20 cellular contexts compared by ENCODE assay signal in genomic region chr2:178529194-178529593, GRCh38. TPM values are rescaled to one million over a fixed set of nuclear protein-coding genes. Genes with fewer than 3 reads are reported as not detected.
DNase-seq lines count a peak whose midpoint lies in the region; FAIRE-seq and TF ChIP-seq lines count a peak whose summit lies in the region.
"Had no signal": no experiment of that assay in that cellular context is flagged by ENCODE, and none has a peak within 500 bp of the region (broad histone marks: within the 10 kb centered on the region; RNA-seq: fewer than 3 reads in every experiment).

No MANE protein-coding gene starts in this region.

- DNase-seq in GM12865 (ENCODE audit: low read depth) (peak; percentile 17), endothelial cell of umbilical vein (ENCODE audit: low read depth, low spot score) (no peak), NCI-H1092 (lab: John Stamatoyannopoulos, UW) (no peak)
- DNase-seq in activated T-cell treated with anti-CD3 and anti-CD28 coated beads, Interleukin-2, amount 50 U/mL, for 48 hours: no peak
- DNase-seq in activated CD4-positive, alpha-beta T cell treated with anti-CD3 and anti-CD28 coated beads, Interleukin-2, amount 10 ng/mL, durations not matched to agents 7 days and 5 days: no peak
- DNase-seq in effector CD8-positive, alpha-beta T cell (lab: John Stamatoyannopoulos, UW): no peak
- DNase-seq: ACHN, DMS79 treated with DMSO at 0.1 percent for 48 hours, GOT3, KBM-7, NCI-H1048, NCI-H146, NCI-H2029 treated with DMSO at 0.1 percent for 48 hours, NCI-H2171, NCI-H526, PC-9 had no signal

- H3K9me3 Mint-ChIP-seq in IgD-negative memory B cell: no peaks in the 10 kb centered on the region
- H3K9me3 Mint-ChIP-seq in activated CD4-positive, alpha-beta T cell treated with anti-CD3 and anti-CD28 coated beads, Interleukin-2, amount 10 ng/mL, durations not matched to agents 7 days and 5 days: peaks cover 3% of the 10 kb centered on the region

- dilution Hi-C loops in endothelial cell of umbilical vein (cut with MboI; ENCODE audit: extremely low pct_ligation_motif_present, low sequenced_read_pairs): no loop called here

- POLR2A ChIA-PET in endothelial cell of umbilical vein (lab: Charles Lee): no interaction called here
- POLR2A ChIA-PET in activated CD4-positive, alpha-beta T cell treated with anti-CD3 and anti-CD28 coated beads, Interleukin-2, amount 10 ng/mL, durations not matched to agents 7 days and 5 days (lab: Charles Lee): no interaction called here

- no peak for TF ChIP-seq POLR2A in endothelial cell of umbilical vein (IDR thresholded peaks at IDR 0.05; ENCODE audit: low read depth, low read length)

- no TSS peak for BruUV-seq in endothelial cell of umbilical vein (replicated peaks; lab: Mats Ljungman, UMichigan)

- no peaks in the 10 kb centered on the region for H3K9me1 ChIP-seq in endothelial cell of umbilical vein (replicated peaks; ENCODE audit: control insufficient read depth, extremely low read depth, insufficient read depth, low read length)

- peak; percentile 37 for FAIRE-seq in endothelial cell of umbilical vein (lab: Jason Lieb, UNC)

- H3K4me1 ChIP-seq in endothelial cell of umbilical vein (ENCODE audit: control insufficient read depth, extremely low read depth, insufficient read depth, low read length): peaks cover 3% of the 10 kb centered on the region
- H3K4me1 ChIP-seq: SJSA1 had no signal

- H3K9ac ChIP-seq in endothelial cell of umbilical vein (replicated peaks; ENCODE audit: extremely low read depth, insufficient read depth, low read length): no peak overlapping the region

- peaks cover 24 to 34% (median 26%) of the 10 kb centered on the region in 3 donors for H3K4me1 Mint-ChIP-seq in IgD-negative memory B cell
- peaks cover 52% of the 10 kb centered on the region for H3K4me1 Mint-ChIP-seq in activated CD4-positive, alpha-beta T cell treated with anti-CD3 and anti-CD28 coated beads, Interleukin-2, amount 10 ng/mL, durations not matched to agents 7 days and 5 days

- H3K27me3 ChIP-seq in endothelial cell of umbilical vein (ENCODE audit: control insufficient read depth in 2 of 2, insufficient read depth in 2 of 2, low read length in 2 of 2): no peaks in the 10 kb centered on the region
- H3K27me3 ChIP-seq: SJSA1 had no signal

- H2AFZ ChIP-seq in endothelial cell of umbilical vein (ENCODE audit: low read depth, low read length): no peak overlapping the region
- H2AFZ ChIP-seq: PC-9 had no signal

- H3K27ac Mint-ChIP-seq in IgD-negative memory B cell: peak overlapping the region in 2 of 3 donors; percentile 16 to 72
- no peak overlapping the region for H3K27ac Mint-ChIP-seq in activated CD4-positive, alpha-beta T cell treated with anti-CD3 and anti-CD28 coated beads, Interleukin-2, amount 10 ng/mL, durations not matched to agents 7 days and 5 days

- TF ChIP-seq CTCF in GM12865 (IDR thresholded peaks at IDR 0.05; ENCODE audit: insufficient read depth, low read depth, low read length, missing control alignments) (no peak), endothelial cell of umbilical vein (IDR thresholded peaks at IDR 0.05; ENCODE audit: extremely low read depth in 1 of 2, insufficient read depth in 1 of 2, low read depth in 1 of 2, low read length in 2 of 2) (no peak)

- H3K27me3 Mint-ChIP-seq in IgD-negative memory B cell: no peaks in the 10 kb centered on the region
- H3K27me3 Mint-ChIP-seq in activated CD4-positive, alpha-beta T cell treated with anti-CD3 and anti-CD28 coated beads, Interleukin-2, amount 10 ng/mL, durations not matched to agents 7 days and 5 days: no peaks in the 10 kb centered on the region

- H3K4me3 ChIP-seq in GM12865 (ENCODE audit: low read depth, low read length) (no peak overlapping the region), endothelial cell of umbilical vein (replicated peaks in 1 of 3; ENCODE audit: insufficient read depth in 1 of 3, low read depth in 1 of 3, low read length in 3 of 3) (no peak overlapping the region)
- H3K4me3 ChIP-seq: PC-9, SJSA1 had no signal

- peaks cover 10% of the 10 kb centered on the region for H3K79me2 ChIP-seq in endothelial cell of umbilical vein (ENCODE audit: control insufficient read depth, insufficient read depth, low read length)

- no peak overlapping the region for H3K27ac ChIP-seq in endothelial cell of umbilical vein (ENCODE audit: insufficient read depth, low read depth, low read length)
- H3K27ac ChIP-seq: C4-2B, PC-9, RWPE1, SJSA1 had no signal

- H3K4me2 ChIP-seq in endothelial cell of umbilical vein (ENCODE audit: insufficient read depth, low read length): no peak overlapping the region
- H3K4me2 ChIP-seq: PC-9 had no signal

- H3K36me3 Mint-ChIP-seq in IgD-negative memory B cell: peaks cover 6% of the 10 kb centered on the region
- peaks cover 45% of the 10 kb centered on the region for H3K36me3 Mint-ChIP-seq in activated CD4-positive, alpha-beta T cell treated with anti-CD3 and anti-CD28 coated beads, Interleukin-2, amount 10 ng/mL, durations not matched to agents 7 days and 5 days (ENCODE audit: low read depth)

- intact Hi-C loops in endothelial cell of umbilical vein (cut with micrococcal nuclease): no loop called here

- H3K9me3 ChIP-seq in endothelial cell of umbilical vein (replicated peaks; ENCODE audit: control insufficient read depth, insufficient read depth, low read length): no peaks in the 10 kb centered on the region
- H3K9me3 ChIP-seq: SJSA1 had no signal

- H3K36me3 ChIP-seq in endothelial cell of umbilical vein (ENCODE audit: control insufficient read depth in 2 of 2, extremely low read depth in 1 of 2, insufficient read depth in 2 of 2, low read length in 2 of 2): peaks cover 0 to 2% of the 10 kb centered on the region in 2 experiments
- H3K36me3 ChIP-seq: SJSA1 had no signal

- CTCF ChIA-PET in endothelial cell of umbilical vein (lab: Charles Lee): no interaction called here
- CTCF ChIA-PET in activated CD4-positive, alpha-beta T cell treated with anti-CD3 and anti-CD28 coated beads, Interleukin-2, amount 10 ng/mL, durations not matched to agents 7 days and 5 days (lab: Charles Lee): interaction anchor here (1.0 kb wide), 1 partner anchor 115 kb away, joined by 3 read pairs; no protein-coding TSS in a partner anchor

- peak overlapping the region in 2 of 4 donors; percentile 13 to 45 for H3K4me3 Mint-ChIP-seq in IgD-negative memory B cell
- no peak overlapping the region for H3K4me3 Mint-ChIP-seq in activated CD4-positive, alpha-beta T cell treated with anti-CD3 and anti-CD28 coated beads, Interleukin-2, amount 10 ng/mL, durations not matched to agents 7 days and 5 days

- no peaks in the 10 kb centered on the region for H4K20me1 ChIP-seq in endothelial cell of umbilical vein (replicated peaks; ENCODE audit: control insufficient read depth, extremely low read depth, insufficient read depth, low read length)

TF ChIP-seq in endothelial cell of umbilical vein, 7 proteins besides CTCF, POLR2A, EP300 and RAD21:
- no peak for TF ChIP-seq POLR2AphosphoS5 (IDR thresholded peaks at IDR 0.05; ENCODE audit: insufficient read depth, low read depth, low read length)
- no peak for TF ChIP-seq GATA2 (IDR thresholded peaks at IDR 0.05; ENCODE audit: insufficient read depth, insufficient read length, low read depth, low read length)
- TF ChIP-seq MYC (IDR thresholded peaks at IDR 0.05; ENCODE audit: low read depth, low read length): no peak
- TF ChIP-seq EZH2 (IDR thresholded peaks at IDR 0.05; ENCODE audit: borderline replicate concordance, low read depth, low read length, severe bottlenecking): no peak
- no peak for TF ChIP-seq FOS (IDR thresholded peaks at IDR 0.05; ENCODE audit: borderline replicate concordance, insufficient read depth, low read length)
- no peak for TF ChIP-seq JUN (IDR thresholded peaks at IDR 0.05; ENCODE audit: borderline replicate concordance, insufficient read depth, insufficient read length, low read depth)
- TF ChIP-seq MAX (IDR thresholded peaks at IDR 0.05; ENCODE audit: insufficient read depth, insufficient read length): no peak

RNA-seq across cellular contexts. Expression of gene PLEKHA3, which starts 48.9 kb away (rescaled TPM):
- polyA plus RNA-seq in IgD-negative memory B cell (36.5 TPM), endothelial cell of umbilical vein (2.7 and 4.1 TPM in 2 replicates)
- 24.6 and 26.6 TPM in 2 replicates for total RNA-seq in endothelial cell of umbilical vein
- 8.2 and 9.5 TPM in 2 replicates for polyA plus RNA-seq in endothelial cell of umbilical vein (2011; cell fraction: cytosol; rRNA removed)
- polyA plus RNA-seq in endothelial cell of umbilical vein (2011; cell fraction: nucleus; rRNA removed): 5.2 and 10.8 TPM in 2 replicates
- polyA plus RNA-seq in endothelial cell of umbilical vein (2012): 11.3 and 15.2 TPM in 2 replicates
- 7.1 and 10.3 TPM in 2 replicates for polyA minus RNA-seq in endothelial cell of umbilical vein
- polyA minus RNA-seq in endothelial cell of umbilical vein (2011; cell fraction: cytosol; rRNA and poly(A)+ RNA removed): 3.6 TPM
- polyA minus RNA-seq in endothelial cell of umbilical vein (2011; cell fraction: nucleus; rRNA and poly(A)+ RNA removed): 7.2 and 9.5 TPM in 2 replicates
- 10 to 100 TPM; 21.4 to 24.7 TPM for total RNA-seq in activated CD4-positive, alpha-beta T cell treated with anti-CD3 and anti-CD28 coated beads, Interleukin-2, amount 10 ng/mL, durations not matched to agents 7 days and 5 days

RNA-seq across cellular contexts. Expression of gene FKBP7, which starts 50.8 kb away (rescaled TPM):
- polyA plus RNA-seq in IgD-negative memory B cell: 4.5 TPM
- total RNA-seq in endothelial cell of umbilical vein: 18.3 and 20.5 TPM in 2 replicates
- 9.4 and 11.2 TPM in 2 replicates for polyA plus RNA-seq in endothelial cell of umbilical vein
- polyA plus RNA-seq in endothelial cell of umbilical vein (2011; cell fraction: cytosol; rRNA removed): 23.1 and 23.8 TPM in 2 replicates
- polyA plus RNA-seq in endothelial cell of umbilical vein (2011; cell fraction: nucleus; rRNA removed): 8.7 and 10.0 TPM in 2 replicates
- 30.3 and 33.7 TPM in 2 replicates for polyA plus RNA-seq in endothelial cell of umbilical vein (2012)
- 5.9 and 9.9 TPM in 2 replicates for polyA minus RNA-seq in endothelial cell of umbilical vein
- not detected for polyA minus RNA-seq in endothelial cell of umbilical vein (2011; cell fraction: cytosol; rRNA and poly(A)+ RNA removed)
- polyA minus RNA-seq in endothelial cell of umbilical vein (2011; cell fraction: nucleus; rRNA and poly(A)+ RNA removed): 3.7 and 4.2 TPM in 2 replicates
- total RNA-seq in activated CD4-positive, alpha-beta T cell treated with anti-CD3 and anti-CD28 coated beads, Interleukin-2, amount 10 ng/mL, durations not matched to agents 7 days and 5 days: 1 to 10 TPM; 1.4 to 2.1 TPM
